Comparison of ENCODE assay signal across 12 cellular contexts in genomic region chr1:201711811-201712210, GRCh38.
A peak's percentile ranks its signal among the peaks of the same experiment; 100 is the strongest.
DNase-seq lines count a peak whose midpoint lies in the region; ATAC-seq, FAIRE-seq and TF ChIP-seq lines count a peak whose summit lies in the region.
"Had no signal": no experiment of that assay in that cellular context is flagged by ENCODE, and none has a peak within 500 bp of the region (broad histone marks: within the 10 kb centered on the region; RNA-seq: fewer than 3 reads in every experiment).

No MANE protein-coding gene starts in this region.

- FAIRE-seq in frontal cortex (lab: Jason Lieb, UNC) = no peak
- FAIRE-seq: GM12892 had no signal

- DNase-seq in M059J (ENCODE audit: low read depth) (peak; percentile 44), thyroid gland (no peak), left lobe of liver (ENCODE audit: low spot score) (no peak), frontal cortex (ENCODE audit: low spot score in 2 of 2) (no peak), NCI-H187 treated with DMSO at 0.1 percent for 48 hours (lab: John Stamatoyannopoulos, UW) (no peak)
- DNase-seq: activated T-cell treated with anti-CD3 and anti-CD28 coated beads, Interleukin-2, amount 50 U/mL, for 48 hours; Karpas-422; SIG-M5 had no signal

- TF ChIP-seq POLR2A in thyroid gland (IDR thresholded peaks at IDR 0.05) = no peak

- no peak for ATAC-seq in GM19324 (IDR thresholded peaks at IDR 0.05; ENCODE audit: low FRiP score, unreplicated experiment)
- ATAC-seq in left lobe of liver = no peak

- no peaks in the 10 kb centered on the region for H3K27me3 ChIP-seq in mucosa of rectum (ENCODE audit: control insufficient read depth in 2 of 2, insufficient read depth in 2 of 2, low read length in 2 of 2)
- no peaks in the 10 kb centered on the region for H3K27me3 ChIP-seq in thyroid gland

- peaks cover 27 to 30% of the 10 kb centered on the region in 2 donors for H3K4me1 ChIP-seq in mucosa of rectum (ENCODE audit: control insufficient read depth in 2 of 2, insufficient read depth in 2 of 2, low read length in 2 of 2)
- H3K4me1 ChIP-seq in thyroid gland = peaks cover 11 to 66% of the 10 kb centered on the region in 2 donors

- H3K4me3 ChIP-seq in mucosa of rectum (ENCODE audit: low read length in 2 of 2) (no peak overlapping the region), thyroid gland (replicated peaks in 1 of 3) (no peak overlapping the region)

- H3K36me3 ChIP-seq in mucosa of rectum (ENCODE audit: control insufficient read depth in 2 of 2, insufficient read depth in 2 of 2, low read length in 2 of 2) (no peaks in the 10 kb centered on the region), thyroid gland (no peaks in the 10 kb centered on the region)

- H3K9me3 ChIP-seq in mucosa of rectum (ENCODE audit: control insufficient read depth in 2 of 2, low read length in 2 of 2) (no peaks in the 10 kb centered on the region), thyroid gland (no peaks in the 10 kb centered on the region)

- H3K27ac ChIP-seq in cingulate gyrus (ENCODE audit: low read depth, low read length) (peak overlapping the region; percentile 99), mucosa of rectum (ENCODE audit: low read depth in 2 of 2, low read length in 2 of 2) (peak overlapping the region; percentile 36 to 89), thyroid gland (peak overlapping the region; percentile 29 to 83 (median 78))

- no peak for TF ChIP-seq CTCF in thyroid gland (IDR thresholded peaks at IDR 0.05)

- intact Hi-C loops in thyroid gland (cut with DNase I) = no loop called here

- 51 to 52% methylated on average over 2 of the region's 2 CpGs for WGBS in thyroid gland, 2 donors

- H3K9ac ChIP-seq in mucosa of rectum (ENCODE audit: low read depth in 1 of 2, low read length in 2 of 2) = no peak overlapping the region
